Comparison of ENCODE assay signal across 9 cellular contexts in the genomic region with DNA sequence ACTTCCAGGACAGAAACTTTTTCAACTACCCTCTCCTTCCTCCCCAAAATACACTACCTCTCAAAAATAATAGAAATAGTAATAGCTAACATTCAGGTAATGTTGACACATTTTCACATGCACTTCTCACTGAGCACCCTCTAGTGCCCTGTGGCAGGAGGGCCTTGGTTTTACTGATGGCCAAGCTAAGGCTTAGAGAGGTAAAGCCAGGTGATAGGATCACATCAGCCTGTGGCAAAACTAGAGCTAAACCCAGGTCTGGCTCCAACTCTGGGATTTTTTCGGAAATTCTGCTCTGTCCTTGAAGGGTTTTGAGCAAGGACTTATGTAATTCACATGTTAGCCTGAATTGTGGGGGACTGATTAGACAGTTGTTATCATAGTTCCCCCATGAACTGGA. TPM values are rescaled to one million over a fixed set of nuclear protein-coding genes. Genes with fewer than 3 reads are reported as not detected.
A peak's percentile ranks its signal among the peaks of the same experiment; 100 is the strongest.
DNase-seq lines count a peak whose midpoint lies in the region; ATAC-seq and TF ChIP-seq lines count a peak whose summit lies in the region.
"Had no signal": no experiment of that assay in that cellular context is flagged by ENCODE, and none has a peak within 500 bp of the region (broad histone marks: within the 10 kb centered on the region; RNA-seq: fewer than 3 reads in every experiment).

No MANE protein-coding gene starts in this region.

- H3K4me3 Mint-ChIP-seq in activated naive CD4-positive, alpha-beta T cell treated with anti-CD3 and anti-CD28 coated beads for 36 hours: peak overlapping the region; percentile 97

- TF ChIP-seq CTCF in lower lobe of right lung (IDR thresholded peaks at IDR 0.05): no peak

- peak in 1 of 2 donors; percentile 32 for ATAC-seq in lower lobe of right lung
- no peak for ATAC-seq in HG02759 (IDR thresholded peaks at IDR 0.05; ENCODE audit: unreplicated experiment)
- no peak for ATAC-seq in GM21786 (IDR thresholded peaks at IDR 0.05; ENCODE audit: unreplicated experiment)

- peak; percentile 14 to 30 for DNase-seq in stimulated activated CD4-positive, alpha-beta T cell treated with anti-CD3 and anti-CD28 coated beads, Interleukin-2, amount 100 ng/mL, for 24 hours
- no peak for DNase-seq in stimulated activated CD4-positive, alpha-beta T cell treated with anti-CD3 and anti-CD28 coated beads, Interleukin-12 subunit alpha, Interleukin-12 subunit beta, amount 100 ng/mL, for 4 hours
- DNase-seq in activated naive CD4-positive, alpha-beta T cell treated with anti-CD3 and anti-CD28 coated beads for 36 hours: peak; percentile 51
- DNase-seq in lower lobe of right lung: no peak
- DNase-seq in NCI-H2171 treated with DMSO at 0.1 percent for 48 hours (lab: John Stamatoyannopoulos, UW): no peak
- DNase-seq in NCI-H1436 (lab: John Stamatoyannopoulos, UW): no peak

- peak overlapping the region; percentile 87 for H3K27ac ChIP-seq in lower lobe of right lung

- CTCF ChIA-PET in activated naive CD4-positive, alpha-beta T cell treated with anti-CD3 and anti-CD28 coated beads for 36 hours (lab: Charles Lee): interaction anchor here (0.6 to 2.2 kb wide), 6 partner anchors 10 to 632 kb away, joined by 3 to 10 read pairs (median 5); no protein-coding TSS in a partner anchor

- H3K27ac Mint-ChIP-seq in activated naive CD4-positive, alpha-beta T cell treated with anti-CD3 and anti-CD28 coated beads for 36 hours: peak overlapping the region; percentile 80

- H3K4me1 Mint-ChIP-seq in activated naive CD4-positive, alpha-beta T cell treated with anti-CD3 and anti-CD28 coated beads for 36 hours (ENCODE audit: low read depth): peaks cover 26% of the 10 kb centered on the region

- no peaks in the 10 kb centered on the region for H3K9me3 ChIP-seq in lower lobe of right lung

- peaks cover 4% of the 10 kb centered on the region for H3K36me3 Mint-ChIP-seq in activated naive CD4-positive, alpha-beta T cell treated with anti-CD3 and anti-CD28 coated beads for 36 hours (ENCODE audit: low read depth)

- peaks cover 27% of the 10 kb centered on the region for H3K4me1 ChIP-seq in lower lobe of right lung

- H3K36me3 ChIP-seq in lower lobe of right lung: peaks cover 15% of the 10 kb centered on the region

- H3K9me3 Mint-ChIP-seq in activated naive CD4-positive, alpha-beta T cell treated with anti-CD3 and anti-CD28 coated beads for 36 hours: no peaks in the 10 kb centered on the region
- H3K9me3 Mint-ChIP-seq: activated T-helper 2 cell treated with anti-CD3 and anti-CD28 coated beads, Interferon-gamma antibody, Interleukin-2, Interleukin-4, amounts not matched to agents 10 μg/mL and 5 μg/mL and 100 μg/mL, durations not matched to agents 14 hours and 24 hours and 36 hours had no signal

- intact Hi-C loops in activated naive CD4-positive, alpha-beta T cell treated with anti-CD3 and anti-CD28 coated beads for 36 hours (cut with micrococcal nuclease): loop anchor here (1.0 to 10.0 kb wide), 6 partner anchors 129 to 1955 kb away; a partner anchor contains a TSS
- intact Hi-C loops in lower lobe of right lung (cut with DNase I): no loop called here

- no peaks in the 10 kb centered on the region for H3K27me3 Mint-ChIP-seq in activated naive CD4-positive, alpha-beta T cell treated with anti-CD3 and anti-CD28 coated beads for 36 hours (ENCODE audit: low read depth)

- H3K4me3 ChIP-seq in lower lobe of right lung: peak overlapping the region; percentile 91

- H3K27me3 ChIP-seq in lower lobe of right lung (ENCODE audit: low read depth): no peaks in the 10 kb centered on the region

RNA-seq across cellular contexts. Expression of a gene that starts 0.9 kb away (rescaled TPM):
- 10 to 100 TPM; 19.3 to 21.4 TPM for total RNA-seq in activated naive CD4-positive, alpha-beta T cell treated with anti-CD3 and anti-CD28 coated beads for 36 hours
- total RNA-seq in lower lobe of right lung: 14.9 TPM

Comparison
In these comparisons a context has a peak if more than half of its experiments do, and no peak if none do; other contexts are left out.
1. DNase-seq: peak in stimulated activated CD4-positive, alpha-beta T cell treated with anti-CD3 and anti-CD28 coated beads, Interleukin-2, amount 100 ng/mL, for 24 hours (2 of 2) and activated naive CD4-positive, alpha-beta T cell treated with anti-CD3 and anti-CD28 coated beads for 36 hours (single experiment); none in stimulated activated CD4-positive, alpha-beta T cell treated with anti-CD3 and anti-CD28 coated beads, Interleukin-12 subunit alpha, Interleukin-12 subunit beta, amount 100 ng/mL, for 4 hours (single experiment), lower lobe of right lung (single experiment), NCI-H2171 treated with DMSO at 0.1 percent for 48 hours (single experiment) and NCI-H1436 (single experiment).